8 cellular contexts compared by ENCODE assay signal in genomic region chr2:234135750-234136221, GRCh38.
DNase-seq lines count a peak whose midpoint lies in the region; ATAC-seq and TF ChIP-seq lines count a peak whose summit lies in the region.

No MANE protein-coding gene starts in this region.

- ATAC-seq in GM18502 (IDR thresholded peaks at IDR 0.05; ENCODE audit: poor library complexity, unreplicated experiment): peak; percentile 53
- no peak for ATAC-seq in GM19452 (IDR thresholded peaks at IDR 0.05; ENCODE audit: unreplicated experiment)

- TF ChIP-seq CTCF in A673 (conservative IDR thresholded peaks at IDR 0.05; ENCODE audit: low read depth, low read length) (peak; percentile 82), astrocyte of the cerebellum (IDR thresholded peaks at IDR 0.05; ENCODE audit: low read depth, low read length, missing control alignments) (peak; percentile 86)

- intact Hi-C loops in A673 (cut with micrococcal nuclease; ENCODE audit: unreplicated experiment): loop anchor here (2.0 to 5.0 kb wide), 6 partner anchors 122 to 981 kb away; no protein-coding TSS in a partner anchor

- no peaks in the 10 kb centered on the region for H3K9me3 ChIP-seq in A673 (ENCODE audit: low read depth, low read length, poor library complexity, severe bottlenecking)

- BruUV-seq in A673 (replicated peaks; lab: Mats Ljungman, UMichigan): no TSS peak

- CTCF ChIA-PET in A673 (lab: Charles Lee): interaction anchor here (0.5 to 1.3 kb wide), 6 partner anchors 153 to 1143 kb away, joined by 3 to 11 read pairs (median 4); partner anchors contain the start of gene ARL4C

- H3K36me3 ChIP-seq in A673 (ENCODE audit: insufficient read depth, low read length, poor library complexity, severe bottlenecking): no peaks in the 10 kb centered on the region

- no peaks in the 10 kb centered on the region for H3K4me1 ChIP-seq in A673 (ENCODE audit: insufficient read depth, low read length, poor library complexity, severe bottlenecking)

- in situ Hi-C loops in astrocyte of the cerebellum (cut with HindIII; ENCODE audit: low sequenced_read_pairs): loop anchor here (25.0 kb wide), 1 partner anchor 377 kb away; no protein-coding TSS in a partner anchor

- DNase-seq in A673 (ENCODE audit: low spot score) (peak; percentile 81), NCI-H1105 treated with DMSO at 0.1 percent for 48 hours (lab: John Stamatoyannopoulos, UW) (peak; percentile 78), T-helper 1 cell (peak in 4 of 5 donors; percentile 14 to 77 (median 24)), astrocyte of the cerebellum (ENCODE audit: low read depth) (peak; percentile 76), hypothalamus (lab: John Stamatoyannopoulos, UW) (peak in 38 of 51 donors; percentile 2 to 56 (median 32)), smooth muscle cell of the brain vasculature (ENCODE audit: low read depth, low spot score) (peak; percentile 51)

- no peaks in the 10 kb centered on the region for H3K27me3 ChIP-seq in A673 (replicated peaks; ENCODE audit: insufficient read depth, low read depth, low read length, poor library complexity)

- H3K27ac ChIP-seq in A673 (ENCODE audit: low read depth, low read length, poor library complexity, severe bottlenecking): no peak overlapping the region

- POLR2A ChIA-PET in A673 (lab: Charles Lee; ENCODE audit: low non-redundant PET): no interaction called here

- H3K4me3 ChIP-seq in A673 (ENCODE audit: low read depth, low read length, poor library complexity, severe bottlenecking) (no peak overlapping the region), astrocyte of the cerebellum (ENCODE audit: low read depth, low read length) (no peak overlapping the region)

Comparison
In these comparisons a context has a peak if more than half of its experiments do, and no peak if none do; other contexts are left out.
1. DNase-seq: peak in every context shown above with its lines; median percentile 81 in A673; 78 in NCI-H1105 treated with DMSO at 0.1 percent for 48 hours; 76 in astrocyte of the cerebellum; 51 in smooth muscle cell of the brain vasculature; 32 in hypothalamus; 24 in T-helper 1 cell.